Comparison of ENCODE assay signal across 17 cellular contexts in the genomic region with DNA sequence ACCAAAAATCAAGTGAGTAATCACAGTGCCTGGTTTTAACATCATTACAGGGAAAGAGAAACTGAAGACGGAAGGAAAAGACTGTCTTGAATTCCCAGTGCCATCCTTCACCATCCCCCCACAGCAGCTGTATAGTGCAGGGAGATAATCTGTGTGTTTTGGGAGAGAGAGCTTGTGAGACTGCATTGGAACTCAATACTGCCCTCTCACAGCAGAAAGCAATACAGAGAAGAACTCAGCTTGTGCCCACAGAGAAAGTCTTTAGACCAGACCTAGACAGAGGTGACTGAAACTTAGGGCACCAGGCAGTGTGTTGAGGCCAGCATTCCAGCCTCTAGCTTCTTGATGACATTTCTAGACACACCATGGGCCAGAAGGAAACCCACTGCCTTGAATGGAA.
"Had no signal": no experiment of that assay in that cellular context is flagged by ENCODE, and none has a peak within 500 bp of the region (broad histone marks: within the 10 kb centered on the region; RNA-seq: fewer than 3 reads in every experiment).

No MANE protein-coding gene starts in this region.

- H3K27ac ChIP-seq: foreskin keratinocyte, spleen, tibial nerve, upper lobe of right lung had no signal

- H3K36me3 Mint-ChIP-seq: stimulated activated memory B cell treated with anti-CD40 and anti-IgM and Interleukin-4, amounts not matched to agents 10 μg/mL and 1 μg/mL and 100 μg/mL, for 72 hours had no signal

- DNase-seq: effector memory CD8-positive, alpha-beta T cell; erythroblast; foreskin keratinocyte; kidney glomerular epithelial cell; mucosa of descending colon; naive thymus-derived CD8-positive, alpha-beta T cell; posterior cingulate gyrus; spleen; stimulated activated CD4-positive, alpha-beta T cell treated with anti-CD3 and anti-CD28 coated beads, Interleukin-15, amount 100 ng/mL, for 24 hours; stimulated activated CD4-positive, alpha-beta T cell treated with anti-CD3 and anti-CD28 coated beads, Interleukin-1b, Interleukin-23, amount 100 ng/mL, for 48 hours; stimulated activated CD4-positive, alpha-beta T cell treated with anti-CD3 and anti-CD28 coated beads, Interleukin-4, amount 100 ng/mL, for 24 hours; upper lobe of right lung had no signal

- H3K4me1 Mint-ChIP-seq: naive thymus-derived CD8-positive, alpha-beta T cell; stimulated activated memory B cell treated with anti-CD40 and anti-IgM and Interleukin-4, amounts not matched to agents 10 μg/mL and 1 μg/mL and 100 μg/mL, for 72 hours had no signal

- H3K36me3 ChIP-seq: spleen, tibial nerve, upper lobe of right lung had no signal

- H3K4me1 ChIP-seq: foreskin keratinocyte, spleen, tibial nerve, upper lobe of right lung had no signal

- H3K4me3 ChIP-seq: mucosa of descending colon, spleen, tibial nerve, upper lobe of right lung had no signal

- ATAC-seq: effector memory CD8-positive, alpha-beta T cell; foreskin keratinocyte; mucosa of descending colon; naive thymus-derived CD8-positive, alpha-beta T cell; sciatic nerve; stimulated activated memory B cell treated with anti-CD40 and anti-IgM and Interleukin-4, amounts not matched to agents 10 μg/mL and 1 μg/mL and 100 μg/mL, for 72 hours; upper lobe of right lung had no signal

- H3K27me3 Mint-ChIP-seq: dendritic cell treated with granulocyte-macrophage colony-stimulating factor and Interleukin-4, amounts not matched to agents 40 ng/mL and 50 ng/mL, for 4 days; effector memory CD8-positive, alpha-beta T cell; naive thymus-derived CD8-positive, alpha-beta T cell; stimulated activated memory B cell treated with anti-CD40 and anti-IgM and Interleukin-4, amounts not matched to agents 10 μg/mL and 1 μg/mL and 100 μg/mL, for 72 hours; stimulated activated naive CD8-positive, alpha-beta T cell treated with anti-CD3 and anti-CD28 coated beads, Interleukin-15, Interleukin-2, amounts not matched to agents 100 ng/mL and 50 ng/mL, for 24 hours had no signal

- H3K9me3 ChIP-seq: upper lobe of right lung had no signal

- H3K4me3 Mint-ChIP-seq: dendritic cell treated with granulocyte-macrophage colony-stimulating factor and Interleukin-4, amounts not matched to agents 40 ng/mL and 50 ng/mL, for 4 days; effector memory CD8-positive, alpha-beta T cell; naive thymus-derived CD8-positive, alpha-beta T cell; stimulated activated memory B cell treated with anti-CD40 and anti-IgM and Interleukin-4, amounts not matched to agents 10 μg/mL and 1 μg/mL and 100 μg/mL, for 72 hours; stimulated activated naive CD8-positive, alpha-beta T cell treated with anti-CD3 and anti-CD28 coated beads, Interleukin-15, Interleukin-2, amounts not matched to agents 100 ng/mL and 50 ng/mL, for 24 hours had no signal

- H3K27me3 ChIP-seq: foreskin keratinocyte, spleen, tibial nerve, upper lobe of right lung had no signal

- H3K27ac Mint-ChIP-seq: dendritic cell treated with granulocyte-macrophage colony-stimulating factor and Interleukin-4, amounts not matched to agents 40 ng/mL and 50 ng/mL, for 4 days; effector memory CD8-positive, alpha-beta T cell; naive thymus-derived CD8-positive, alpha-beta T cell; stimulated activated memory B cell treated with anti-CD40 and anti-IgM and Interleukin-4, amounts not matched to agents 10 μg/mL and 1 μg/mL and 100 μg/mL, for 72 hours; stimulated activated naive CD8-positive, alpha-beta T cell treated with anti-CD3 and anti-CD28 coated beads, Interleukin-15, Interleukin-2, amounts not matched to agents 100 ng/mL and 50 ng/mL, for 24 hours had no signal
